ENCODE assay signal across 2 cellular contexts in the genomic region with DNA sequence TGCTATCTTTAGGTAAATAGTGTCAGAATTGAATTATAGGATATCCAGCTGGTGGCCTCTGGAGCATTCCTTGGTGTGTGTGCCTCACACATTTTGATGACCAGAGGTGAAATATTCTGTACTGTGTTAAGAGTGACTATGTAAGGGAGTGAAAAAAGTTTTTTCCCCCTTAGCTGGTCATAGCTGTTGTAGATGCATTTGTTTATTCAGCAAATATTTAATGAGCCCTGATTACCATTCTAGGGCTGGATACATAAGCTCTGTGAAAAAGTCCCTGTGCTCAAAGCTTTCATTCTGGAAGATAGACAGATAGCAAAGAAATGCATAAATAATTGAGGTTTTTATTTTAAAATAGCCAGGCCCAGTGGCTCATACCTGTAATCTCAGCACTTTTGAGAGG.
TF ChIP-seq lines count a peak whose summit lies in the region.

No MANE protein-coding gene starts in this region.

TF ChIP-seq in GM23338, 12 proteins besides CTCF, POLR2A, EP300 and RAD21:
- TF ChIP-seq, protein P1, sequence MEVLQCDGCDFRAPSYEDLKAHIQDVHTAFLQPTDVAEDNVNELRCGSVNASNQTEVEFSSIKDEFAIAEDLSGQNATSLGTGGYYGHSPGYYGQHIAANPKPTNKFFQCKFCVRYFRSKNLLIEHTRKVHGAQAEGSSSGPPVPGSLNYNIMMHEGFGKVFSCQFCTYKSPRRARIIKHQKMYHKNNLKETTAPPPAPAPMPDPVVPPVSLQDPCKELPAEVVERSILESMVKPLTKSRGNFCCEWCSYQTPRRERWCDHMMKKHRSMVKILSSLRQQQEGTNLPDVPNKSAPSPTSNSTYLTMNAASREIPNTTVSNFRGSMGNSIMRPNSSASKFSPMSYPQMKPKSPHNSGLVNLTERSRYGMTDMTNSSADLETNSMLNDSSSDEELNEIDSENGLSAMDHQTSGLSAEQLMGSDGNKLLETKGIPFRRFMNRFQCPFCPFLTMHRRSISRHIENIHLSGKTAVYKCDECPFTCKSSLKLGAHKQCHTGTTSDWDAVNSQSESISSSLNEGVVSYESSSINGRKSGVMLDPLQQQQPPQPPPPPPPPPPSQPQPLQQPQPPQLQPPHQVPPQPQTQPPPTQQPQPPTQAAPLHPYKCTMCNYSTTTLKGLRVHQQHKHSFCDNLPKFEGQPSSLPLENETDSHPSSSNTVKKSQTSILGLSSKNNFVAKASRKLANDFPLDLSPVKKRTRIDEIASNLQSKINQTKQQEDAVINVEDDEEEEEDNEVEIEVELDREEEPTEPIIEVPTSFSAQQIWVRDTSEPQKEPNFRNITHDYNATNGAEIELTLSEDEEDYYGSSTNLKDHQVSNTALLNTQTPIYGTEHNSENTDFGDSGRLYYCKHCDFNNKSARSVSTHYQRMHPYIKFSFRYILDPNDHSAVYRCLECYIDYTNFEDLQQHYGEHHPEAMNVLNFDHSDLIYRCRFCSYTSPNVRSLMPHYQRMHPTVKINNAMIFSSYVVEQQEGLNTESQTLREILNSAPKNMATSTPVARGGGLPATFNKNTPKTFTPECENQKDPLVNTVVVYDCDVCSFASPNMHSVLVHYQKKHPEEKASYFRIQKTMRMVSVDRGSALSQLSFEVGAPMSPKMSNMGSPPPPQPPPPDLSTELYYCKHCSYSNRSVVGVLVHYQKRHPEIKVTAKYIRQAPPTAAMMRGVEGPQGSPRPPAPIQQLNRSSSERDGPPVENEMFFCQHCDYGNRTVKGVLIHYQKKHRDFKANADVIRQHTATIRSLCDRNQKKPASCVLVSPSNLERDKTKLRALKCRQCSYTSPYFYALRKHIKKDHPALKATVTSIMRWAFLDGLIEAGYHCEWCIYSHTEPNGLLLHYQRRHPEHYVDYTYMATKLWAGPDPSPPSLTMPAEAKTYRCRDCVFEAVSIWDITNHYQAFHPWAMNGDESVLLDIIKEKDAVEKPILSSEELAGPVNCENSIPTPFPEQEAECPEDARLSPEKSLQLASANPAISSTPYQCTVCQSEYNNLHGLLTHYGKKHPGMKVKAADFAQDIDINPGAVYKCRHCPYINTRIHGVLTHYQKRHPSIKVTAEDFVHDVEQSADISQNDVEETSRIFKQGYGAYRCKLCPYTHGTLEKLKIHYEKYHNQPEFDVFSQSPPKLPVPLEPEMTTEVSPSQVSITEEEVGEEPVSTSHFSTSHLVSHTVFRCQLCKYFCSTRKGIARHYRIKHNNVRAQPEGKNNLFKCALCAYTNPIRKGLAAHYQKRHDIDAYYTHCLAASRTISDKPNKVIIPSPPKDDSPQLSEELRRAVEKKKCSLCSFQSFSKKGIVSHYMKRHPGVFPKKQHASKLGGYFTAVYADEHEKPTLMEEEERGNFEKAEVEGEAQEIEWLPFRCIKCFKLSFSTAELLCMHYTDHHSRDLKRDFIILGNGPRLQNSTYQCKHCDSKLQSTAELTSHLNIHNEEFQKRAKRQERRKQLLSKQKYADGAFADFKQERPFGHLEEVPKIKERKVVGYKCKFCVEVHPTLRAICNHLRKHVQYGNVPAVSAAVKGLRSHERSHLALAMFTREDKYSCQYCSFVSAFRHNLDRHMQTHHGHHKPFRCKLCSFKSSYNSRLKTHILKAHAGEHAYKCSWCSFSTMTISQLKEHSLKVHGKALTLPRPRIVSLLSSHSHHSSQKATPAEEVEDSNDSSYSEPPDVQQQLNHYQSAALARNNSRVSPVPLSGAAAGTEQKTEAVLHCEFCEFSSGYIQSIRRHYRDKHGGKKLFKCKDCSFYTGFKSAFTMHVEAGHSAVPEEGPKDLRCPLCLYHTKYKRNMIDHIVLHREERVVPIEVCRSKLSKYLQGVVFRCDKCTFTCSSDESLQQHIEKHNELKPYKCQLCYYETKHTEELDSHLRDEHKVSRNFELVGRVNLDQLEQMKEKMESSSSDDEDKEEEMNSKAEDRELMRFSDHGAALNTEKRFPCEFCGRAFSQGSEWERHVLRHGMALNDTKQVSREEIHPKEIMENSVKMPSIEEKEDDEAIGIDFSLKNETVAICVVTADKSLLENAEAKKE (CRISPR knock-in tag; IDR thresholded peaks at IDR 0.05), result no peak
- TF ChIP-seq NANOG (IDR thresholded peaks at IDR 0.05; ENCODE audit: borderline replicate concordance), result no peak
- TF ChIP-seq STAT1 (IDR thresholded peaks at IDR 0.05; ENCODE audit: unreplicated experiment), result no peak
- TF ChIP-seq EZH2phosphoT487 (IDR thresholded peaks at IDR 0.05; ENCODE audit: unreplicated experiment), result no peak
- TF ChIP-seq, protein P2, sequence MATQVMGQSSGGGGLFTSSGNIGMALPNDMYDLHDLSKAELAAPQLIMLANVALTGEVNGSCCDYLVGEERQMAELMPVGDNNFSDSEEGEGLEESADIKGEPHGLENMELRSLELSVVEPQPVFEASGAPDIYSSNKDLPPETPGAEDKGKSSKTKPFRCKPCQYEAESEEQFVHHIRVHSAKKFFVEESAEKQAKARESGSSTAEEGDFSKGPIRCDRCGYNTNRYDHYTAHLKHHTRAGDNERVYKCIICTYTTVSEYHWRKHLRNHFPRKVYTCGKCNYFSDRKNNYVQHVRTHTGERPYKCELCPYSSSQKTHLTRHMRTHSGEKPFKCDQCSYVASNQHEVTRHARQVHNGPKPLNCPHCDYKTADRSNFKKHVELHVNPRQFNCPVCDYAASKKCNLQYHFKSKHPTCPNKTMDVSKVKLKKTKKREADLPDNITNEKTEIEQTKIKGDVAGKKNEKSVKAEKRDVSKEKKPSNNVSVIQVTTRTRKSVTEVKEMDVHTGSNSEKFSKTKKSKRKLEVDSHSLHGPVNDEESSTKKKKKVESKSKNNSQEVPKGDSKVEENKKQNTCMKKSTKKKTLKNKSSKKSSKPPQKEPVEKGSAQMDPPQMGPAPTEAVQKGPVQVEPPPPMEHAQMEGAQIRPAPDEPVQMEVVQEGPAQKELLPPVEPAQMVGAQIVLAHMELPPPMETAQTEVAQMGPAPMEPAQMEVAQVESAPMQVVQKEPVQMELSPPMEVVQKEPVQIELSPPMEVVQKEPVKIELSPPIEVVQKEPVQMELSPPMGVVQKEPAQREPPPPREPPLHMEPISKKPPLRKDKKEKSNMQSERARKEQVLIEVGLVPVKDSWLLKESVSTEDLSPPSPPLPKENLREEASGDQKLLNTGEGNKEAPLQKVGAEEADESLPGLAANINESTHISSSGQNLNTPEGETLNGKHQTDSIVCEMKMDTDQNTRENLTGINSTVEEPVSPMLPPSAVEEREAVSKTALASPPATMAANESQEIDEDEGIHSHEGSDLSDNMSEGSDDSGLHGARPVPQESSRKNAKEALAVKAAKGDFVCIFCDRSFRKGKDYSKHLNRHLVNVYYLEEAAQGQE (IDR thresholded peaks at IDR 0.05; ENCODE audit: unreplicated experiment), result no peak
- no peak for TF ChIP-seq JUNB (IDR thresholded peaks at IDR 0.05; ENCODE audit: unreplicated experiment)
- TF ChIP-seq EZH2 (IDR thresholded peaks at IDR 0.05; ENCODE audit: low read depth, unreplicated experiment), result no peak

TF ChIP-seq in HepG2, 621 proteins besides CTCF, POLR2A, EP300 and RAD21:
- TF ChIP-seq MAFK (conservative IDR thresholded peaks at IDR 0.05 in 1 of 2, IDR thresholded peaks at IDR 0.05 in 1 of 2; ENCODE audit: low read length in 2 of 2) (peak; percentile 60 to 70), NCOA2 (CRISPR knock-in tag; IDR thresholded peaks at IDR 0.05) (no peak), MAFF (IDR thresholded peaks at IDR 0.05; ENCODE audit: low read depth, low read length) (peak; percentile 59), ZNF333 (CRISPR knock-in tag; IDR thresholded peaks at IDR 0.05; ENCODE audit: borderline replicate concordance) (no peak), NKX3-1 (CRISPR knock-in tag; IDR thresholded peaks at IDR 0.05) (no peak)
